Comparison of ENCODE assay signal across 20 cellular contexts in genomic region chr9:517993-518392, GRCh38. TPM values are rescaled to one million over a fixed set of nuclear protein-coding genes. Genes with fewer than 3 reads are reported as not detected.
A peak's percentile ranks its signal among the peaks of the same experiment; 100 is the strongest.
DNase-seq lines count a peak whose midpoint lies in the region; ATAC-seq and TF ChIP-seq lines count a peak whose summit lies in the region.
"Had no signal": no experiment of that assay in that cellular context is flagged by ENCODE, and none has a peak within 500 bp of the region (broad histone marks: within the 10 kb centered on the region; RNA-seq: fewer than 3 reads in every experiment).

No MANE protein-coding gene starts in this region.

- peak overlapping the region; percentile 76 for H3K4me3 Mint-ChIP-seq in activated naive CD4-positive, alpha-beta T cell treated with anti-CD3 and anti-CD28 coated beads, Interleukin-2, amount 50 U/mL, for 24 hours
- H3K4me3 Mint-ChIP-seq in MCF 10A (ENCODE audit: unreplicated experiment), result no peak overlapping the region
- no peak overlapping the region for H3K4me3 Mint-ChIP-seq in stimulated activated effector memory CD8-positive, alpha-beta T cell treated with anti-CD3 and anti-CD28 coated beads, Interleukin-12 subunit alpha, Interleukin-12 subunit beta, amount 100 ng/mL, for 72 hours
- H3K4me3 Mint-ChIP-seq: effector memory CD8-positive, alpha-beta T cell; naive B cell had no signal

- H3K4me1 Mint-ChIP-seq in activated naive CD4-positive, alpha-beta T cell treated with anti-CD3 and anti-CD28 coated beads, Interleukin-2, amount 50 U/mL, for 24 hours, result peaks cover 91% of the 10 kb centered on the region
- peaks cover 24% of the 10 kb centered on the region for H3K4me1 Mint-ChIP-seq in MCF 10A (ENCODE audit: insufficient read depth, unreplicated experiment)
- peaks cover 22% of the 10 kb centered on the region for H3K4me1 Mint-ChIP-seq in stimulated activated effector memory CD8-positive, alpha-beta T cell treated with anti-CD3 and anti-CD28 coated beads, Interleukin-12 subunit alpha, Interleukin-12 subunit beta, amount 100 ng/mL, for 72 hours

- DNase-seq in activated naive CD4-positive, alpha-beta T cell treated with Interleukin-2 at 50 U/mL for 16 hours, result no peak
- DNase-seq in MCF 10A (ENCODE audit: unreplicated experiment) (no peak), lung (ENCODE audit: low spot score) (no peak)
- DNase-seq in stimulated activated effector memory CD8-positive, alpha-beta T cell treated with anti-CD3 and anti-CD28 coated beads, Interleukin-12 subunit alpha, Interleukin-12 subunit beta, amount 100 ng/mL, for 72 hours (ENCODE audit: low spot score in 2 of 2), result no peak
- DNase-seq: ACHN; effector memory CD8-positive, alpha-beta T cell; foreskin melanocyte; KG1; naive B cell; NCI-H1092 treated with DMSO at 0.1 percent for 48 hours; NCI-H2171; psoas muscle; RPMI8226; spleen; SW 1271 had no signal

- intact Hi-C loops in MCF 10A (cut with micrococcal nuclease), result no loop called here

- peaks cover 3% of the 10 kb centered on the region for H3K36me3 Mint-ChIP-seq in activated naive CD4-positive, alpha-beta T cell treated with anti-CD3 and anti-CD28 coated beads, Interleukin-2, amount 50 U/mL, for 24 hours
- peaks cover 51% of the 10 kb centered on the region for H3K36me3 Mint-ChIP-seq in MCF 10A (ENCODE audit: insufficient read depth, unreplicated experiment)
- H3K36me3 Mint-ChIP-seq in stimulated activated effector memory CD8-positive, alpha-beta T cell treated with anti-CD3 and anti-CD28 coated beads, Interleukin-12 subunit alpha, Interleukin-12 subunit beta, amount 100 ng/mL, for 72 hours, result no peaks in the 10 kb centered on the region
- H3K36me3 Mint-ChIP-seq: naive B cell had no signal

- peaks cover 7% of the 10 kb centered on the region in 2 donors for H3K4me1 ChIP-seq in lung (ENCODE audit: control insufficient read depth in 2 of 2, insufficient read depth in 2 of 2, low read length in 2 of 2)
- H3K4me1 ChIP-seq: spleen had no signal

- CTCF ChIA-PET in MCF 10A (lab: Yijun Ruan, JAX), result interaction anchor here (0.7 kb wide), 1 partner anchor 418 kb away, joined by 3 read pairs; no protein-coding TSS in a partner anchor

- WGBS in lung, 2 donors, result 71 to 90% methylated on average over 4 of the region's 4 CpGs

- no TSS peak for BruUV-seq in MCF 10A (replicated peaks; lab: Mats Ljungman, UMichigan)

- peaks cover 6% of the 10 kb centered on the region for H3K9me3 Mint-ChIP-seq in activated naive CD4-positive, alpha-beta T cell treated with anti-CD3 and anti-CD28 coated beads, Interleukin-2, amount 50 U/mL, for 24 hours
- no peaks in the 10 kb centered on the region for H3K9me3 Mint-ChIP-seq in MCF 10A (ENCODE audit: unreplicated experiment)
- peaks cover 4% of the 10 kb centered on the region for H3K9me3 Mint-ChIP-seq in stimulated activated effector memory CD8-positive, alpha-beta T cell treated with anti-CD3 and anti-CD28 coated beads, Interleukin-12 subunit alpha, Interleukin-12 subunit beta, amount 100 ng/mL, for 72 hours

- no peaks in the 10 kb centered on the region for H3K27me3 Mint-ChIP-seq in activated naive CD4-positive, alpha-beta T cell treated with anti-CD3 and anti-CD28 coated beads, Interleukin-2, amount 50 U/mL, for 24 hours
- no peaks in the 10 kb centered on the region for H3K27me3 Mint-ChIP-seq in MCF 10A (ENCODE audit: insufficient read depth, unreplicated experiment)

- no peak overlapping the region for H3K4me3 ChIP-seq in lung
- H3K4me3 ChIP-seq: psoas muscle, spleen had no signal

- TF ChIP-seq CTCF in MCF 10A (IDR thresholded peaks at IDR 0.05; ENCODE audit: unreplicated experiment) (no peak), lung (IDR thresholded peaks at IDR 0.05; ENCODE audit: control extremely low read depth, extremely low read depth) (no peak)

- POLR2A ChIA-PET in MCF 10A (lab: Yijun Ruan, JAX), result interaction anchor here (1.0 kb wide), 1 partner anchor 12 kb away, joined by 5 read pairs; no protein-coding TSS in a partner anchor

- H3K27ac Mint-ChIP-seq in activated naive CD4-positive, alpha-beta T cell treated with anti-CD3 and anti-CD28 coated beads, Interleukin-2, amount 50 U/mL, for 24 hours, result peak overlapping the region; percentile 90
- H3K27ac Mint-ChIP-seq in MCF 10A (ENCODE audit: low read depth, unreplicated experiment), result peak overlapping the region; percentile 59
- H3K27ac Mint-ChIP-seq in stimulated activated effector memory CD8-positive, alpha-beta T cell treated with anti-CD3 and anti-CD28 coated beads, Interleukin-12 subunit alpha, Interleukin-12 subunit beta, amount 100 ng/mL, for 72 hours, result no peak overlapping the region
- H3K27ac Mint-ChIP-seq: effector memory CD8-positive, alpha-beta T cell; naive B cell had no signal

- no peaks in the 10 kb centered on the region for H3K27me3 ChIP-seq in lung (ENCODE audit: control insufficient read depth, insufficient read depth)
- H3K27me3 ChIP-seq: spleen had no signal

- H3K9me3 ChIP-seq in lung (ENCODE audit: control insufficient read depth in 2 of 2, insufficient read depth in 1 of 2, low read length in 1 of 2), result no peaks in the 10 kb centered on the region
- H3K9me3 ChIP-seq: psoas muscle, spleen had no signal

- ATAC-seq in lung (ENCODE audit: insufficient read depth, low FRiP score) (peak; percentile 6), HG03432 (IDR thresholded peaks at IDR 0.05; ENCODE audit: unreplicated experiment) (no peak), GM21619 (IDR thresholded peaks at IDR 0.05; ENCODE audit: unreplicated experiment) (no peak), HG03565 (IDR thresholded peaks at IDR 0.05; ENCODE audit: unreplicated experiment) (no peak)
- no peak for ATAC-seq in stimulated activated effector memory CD8-positive, alpha-beta T cell treated with anti-CD3 and anti-CD28 coated beads, Interleukin-12 subunit alpha, Interleukin-12 subunit beta, amount 100 ng/mL, for 72 hours
- ATAC-seq: effector memory CD8-positive, alpha-beta T cell; left lobe of liver; psoas muscle had no signal

- no peak overlapping the region for H3K27ac ChIP-seq in lung (ENCODE audit: low read depth in 1 of 2, low read length in 1 of 2)
- H3K27ac ChIP-seq: psoas muscle, spleen had no signal

- H3K36me3 ChIP-seq in lung (ENCODE audit: control insufficient read depth in 2 of 2, insufficient read depth in 2 of 2, low read length in 2 of 2), result no peaks in the 10 kb centered on the region
- H3K36me3 ChIP-seq: spleen had no signal

RNA-seq across cellular contexts. Expression of gene KANK1, which starts 13.5 kb away (rescaled TPM):
- total RNA-seq in MCF 10A (2022) (46.0 and 56.1 TPM in 2 replicates), lung (10 to 100 TPM; 30.2 to 30.3 TPM)
- 10 to 100 TPM; 15.8 to 23.7 TPM for polyA plus RNA-seq in lung
